ENCODE assay signal across 13 cellular contexts in the genomic region with DNA sequence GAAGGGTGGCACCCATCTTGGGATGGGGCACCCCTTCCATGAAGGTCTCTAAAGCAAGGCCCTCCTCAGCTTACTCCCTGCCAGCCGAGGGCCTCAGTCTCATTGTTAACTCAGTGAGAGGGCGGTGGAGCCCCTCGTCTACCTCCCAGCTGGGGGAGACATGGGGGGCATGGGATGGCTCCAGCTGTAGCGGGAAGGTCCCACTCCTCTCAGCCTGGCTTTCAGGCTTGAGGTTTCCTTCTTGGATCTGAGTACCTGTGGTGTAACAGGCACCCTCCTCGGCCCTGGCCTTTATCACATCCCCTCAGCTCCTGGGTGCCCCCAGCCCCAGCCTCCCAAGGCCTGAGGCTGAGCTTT. TPM values are rescaled to one million over a fixed set of nuclear protein-coding genes. Genes with fewer than 3 reads are reported as not detected.
DNase-seq lines count a peak whose midpoint lies in the region; ATAC-seq, FAIRE-seq and TF ChIP-seq lines count a peak whose summit lies in the region.
"Had no signal": no experiment of that assay in that cellular context is flagged by ENCODE, and none has a peak within 500 bp of the region (broad histone marks: within the 10 kb centered on the region; RNA-seq: fewer than 3 reads in every experiment).

No MANE protein-coding gene starts in this region.

- BruUV-seq in HepG2 (replicated peaks; lab: Mats Ljungman, UMichigan), result no TSS peak

- no peak for TF ChIP-seq POLR2A in HepG2 (IDR thresholded peaks at IDR 0.05; ENCODE audit: insufficient read depth in 1 of 2, low read depth in 2 of 2, low read length in 2 of 2)
- no peak for TF ChIP-seq POLR2A in right lobe of liver (IDR thresholded peaks at IDR 0.05)

- H3K9me3 ChIP-seq in HepG2 (ENCODE audit: low read length) (no peaks in the 10 kb centered on the region), right lobe of liver (no peaks in the 10 kb centered on the region), iPS-20b (ENCODE audit: insufficient read depth, low read depth, low read length) (peaks cover 17% of the 10 kb centered on the region)

- CTCF ChIA-PET in HepG2 (lab: Yijun Ruan, JAX; ENCODE audit: low intra/inter-chr PET ratio, low total read pairs), result no interaction called here
- CTCF ChIA-PET in activated CD4-positive, alpha-beta memory T cell treated with anti-CD3 and anti-CD28 coated beads, Interleukin-2, amount 10 ng/mL, durations not matched to agents 7 days and 5 days (lab: Charles Lee), result no interaction called here

- ATAC-seq in HepG2 (no peak), right lobe of liver (no peak), GM21576 (IDR thresholded peaks at IDR 0.05; ENCODE audit: unreplicated experiment) (no peak)
- ATAC-seq: right cardiac atrium had no signal

- no peaks in the 10 kb centered on the region for H3K9me3 Mint-ChIP-seq in activated CD4-positive, alpha-beta memory T cell treated with anti-CD3 and anti-CD28 coated beads, Interleukin-2, amount 10 ng/mL, durations not matched to agents 7 days and 5 days

- intact Hi-C loops in HepG2 (cut with micrococcal nuclease; ENCODE audit: unreplicated experiment), result no loop called here
- intact Hi-C loops in right lobe of liver (cut with DNase I), result no loop called here

- H3K27me3 ChIP-seq in HepG2 (ENCODE audit: control insufficient read depth in 1 of 2, insufficient read depth in 2 of 2, low read length in 2 of 2) (no peaks in the 10 kb centered on the region; a peak in 1 of 5 replicates), right lobe of liver (no peaks in the 10 kb centered on the region), iPS-20b (ENCODE audit: insufficient read depth, low read length) (peaks cover 1% of the 10 kb centered on the region; the same call in 1 of the 2 replicates)

- peaks cover 54% of the 10 kb centered on the region for H3K4me1 ChIP-seq in HepG2 (ENCODE audit: insufficient read depth, low read length)
- peaks cover 0 to 31% (median 11%) of the 10 kb centered on the region in 4 donors for H3K4me1 ChIP-seq in right lobe of liver
- peaks cover 15% of the 10 kb centered on the region for H3K4me1 ChIP-seq in iPS-20b (ENCODE audit: insufficient read depth, low read length)

- H3K36me3 ChIP-seq in HepG2 (replicated peaks in 1 of 2; ENCODE audit: control insufficient read depth in 1 of 2, insufficient read depth in 2 of 2, low read length in 2 of 2), result peaks cover 5 to 17% of the 10 kb centered on the region in 2 experiments; a peak in 4 of 5 replicates
- peaks cover 0 to 8% (median 3%) of the 10 kb centered on the region in 4 donors for H3K36me3 ChIP-seq in right lobe of liver
- H3K36me3 ChIP-seq in iPS-20b (ENCODE audit: insufficient read depth, low read depth, low read length), result peaks cover 32% of the 10 kb centered on the region

- peak overlapping the region; percentile 99 for H3K4me2 ChIP-seq in HepG2 (ENCODE audit: low read depth, low read length)

- H3K27ac ChIP-seq in HepG2 (ENCODE audit: extremely low read length, insufficient read depth, low read length) (peak overlapping the region; percentile 96), right lobe of liver (no peak overlapping the region), iPS-20b (ENCODE audit: low read length) (peak overlapping the region; percentile 90)

- POLR2A ChIA-PET in HepG2 (lab: Yijun Ruan, JAX), result interaction anchor here (0.7 to 4.3 kb wide), 2 partner anchors 17 to 25 kb away, joined by 4 to 23 read pairs; no protein-coding TSS in a partner anchor
- POLR2A ChIA-PET in activated CD4-positive, alpha-beta memory T cell treated with anti-CD3 and anti-CD28 coated beads, Interleukin-2, amount 10 ng/mL, durations not matched to agents 7 days and 5 days (lab: Charles Lee), result interaction anchor here (1.8 kb wide), 1 partner anchor 17 kb away, joined by 10 read pairs; no protein-coding TSS in a partner anchor

- no peaks in the 10 kb centered on the region for H3K27me3 Mint-ChIP-seq in activated CD4-positive, alpha-beta memory T cell treated with anti-CD3 and anti-CD28 coated beads, Interleukin-2, amount 10 ng/mL, durations not matched to agents 7 days and 5 days

- in situ Hi-C loops in HepG2 (cut with HindIII; ENCODE audit: extremely low pct_ligation_motif_present, low pct_unique_long_range_greater_than_20kb), result no loop called here

- peaks cover 14% of the 10 kb centered on the region; the same call in 1 of the 2 replicates for H4K20me1 ChIP-seq in HepG2 (ENCODE audit: insufficient read depth, low read length)

- H3K9ac ChIP-seq in HepG2 (ENCODE audit: insufficient read depth, low read depth, low read length), result peak overlapping the region; percentile 87
- H3K9ac ChIP-seq in iPS-20b (ENCODE audit: low read depth, low read length), result no peak overlapping the region; the same call in 1 of the 2 replicates

- 60% methylated on average over 2 of the region's 5 CpGs for WGBS in HepG2 (ENCODE audit: low lambda C conversion rate)
- no CpG with 5 or more reads among the region's 5 CpGs for WGBS in right lobe of liver (ENCODE audit: insufficient coverage, low coverage, low lambda C conversion rate, missing lambda C conversion rate)

- no peak for FAIRE-seq in HepG2 (lab: Jason Lieb, UNC)

- DNase-seq in HepG2 (ENCODE audit: low spot score) (no peak), right lobe of liver (no peak), DMS 273 (lab: John Stamatoyannopoulos, UW; ENCODE audit: unreplicated experiment) (no peak), GF-D8 (lab: John Stamatoyannopoulos, UW) (no peak), NCI-H2227 treated with DMSO at 0.1 percent for 48 hours (lab: John Stamatoyannopoulos, UW) (no peak)
- DNase-seq in activated CD4-positive, alpha-beta memory T cell treated with anti-CD3 and anti-CD28 coated beads, Interleukin-2, amount 10 ng/mL, durations not matched to agents 7 days and 5 days, result no peak
- DNase-seq: activated CD4-positive, alpha-beta T cell treated with anti-CD3 and anti-CD28 coated beads for 1 hour; central memory CD4-positive, alpha-beta T cell; HCEC 1CT; NCI-H510A treated with DMSO at 0.1 percent for 48 hours had no signal

- H3K4me3 Mint-ChIP-seq in activated CD4-positive, alpha-beta memory T cell treated with anti-CD3 and anti-CD28 coated beads, Interleukin-2, amount 10 ng/mL, durations not matched to agents 7 days and 5 days, result peak overlapping the region; percentile 95

- H3K79me2 ChIP-seq in HepG2 (ENCODE audit: insufficient read depth, low read length), result peaks cover 16% of the 10 kb centered on the region

- peak overlapping the region; percentile 85 for H3K27ac Mint-ChIP-seq in activated CD4-positive, alpha-beta memory T cell treated with anti-CD3 and anti-CD28 coated beads, Interleukin-2, amount 10 ng/mL, durations not matched to agents 7 days and 5 days

- H2AFZ ChIP-seq in HepG2 (ENCODE audit: low read length), result no peak overlapping the region

- TF ChIP-seq EP300 in HepG2 (IDR thresholded peaks at IDR 0.05; ENCODE audit: low read depth in 2 of 2, low read length in 2 of 2) (no peak), HepG2 (CRISPR knock-in tag; IDR thresholded peaks at IDR 0.05; ENCODE audit: borderline replicate concordance) (no peak)

- no peak for TF ChIP-seq RAD21 in HepG2 (CRISPR knock-in tag; IDR thresholded peaks at IDR 0.05)

- peaks cover 42% of the 10 kb centered on the region for H3K36me3 Mint-ChIP-seq in activated CD4-positive, alpha-beta memory T cell treated with anti-CD3 and anti-CD28 coated beads, Interleukin-2, amount 10 ng/mL, durations not matched to agents 7 days and 5 days (ENCODE audit: low read depth)

- TF ChIP-seq CTCF in HepG2 (CRISPR knock-in tag; IDR thresholded peaks at IDR 0.05) (no peak), right lobe of liver (IDR thresholded peaks at IDR 0.05) (no peak)

- peaks cover 34% of the 10 kb centered on the region for H3K4me1 Mint-ChIP-seq in activated CD4-positive, alpha-beta memory T cell treated with anti-CD3 and anti-CD28 coated beads, Interleukin-2, amount 10 ng/mL, durations not matched to agents 7 days and 5 days

- H3K4me3 ChIP-seq in HepG2 (replicated peaks in 1 of 3; ENCODE audit: insufficient read depth in 1 of 3, low read depth in 2 of 3, low read length in 3 of 3) (peak overlapping the region; percentile 78 to 86 (median 85); a peak in 5 of 6 replicates), right lobe of liver (no peak overlapping the region), iPS-20b (ENCODE audit: low read length) (peak overlapping the region; percentile 92; the same call in 1 of the 2 replicates)

RNA-seq across cellular contexts. Expression of a gene that starts 2.0 kb away (rescaled TPM):
- total RNA-seq in HepG2 (2016; rRNA removed; fragmentation: Illumina TruSeq; extraction: Trizol) (537 and 634 TPM in 2 replicates), right lobe of liver (100 to 1,000 TPM in 5 of 6 experiments, 10 to 100 TPM in 1; 79.4 to 561 (median 307) TPM)
- 570 and 829 TPM in 2 replicates for total RNA-seq in HepG2 (2016; cell fraction: cytosol; rRNA removed; fragmentation: Illumina TruSeq; extraction: Trizol; ENCODE audit: low read depth)
- 593 and 629 TPM in 2 replicates for total RNA-seq in HepG2 (2016; cell fraction: insoluble cytoplasmic fraction; rRNA removed; fragmentation: Illumina TruSeq; extraction: Trizol)
- 414 and 621 TPM in 2 replicates for total RNA-seq in HepG2 (2016; cell fraction: membrane; rRNA removed; fragmentation: Illumina TruSeq; extraction: Trizol)
- total RNA-seq in HepG2 (2016; cell fraction: nucleus; rRNA removed; fragmentation: Illumina TruSeq; extraction: Trizol), result 204 and 221 TPM in 2 replicates
- 675 and 735 TPM in 2 replicates for polyA plus RNA-seq in HepG2 (2011; rRNA removed)
- 339 and 935 TPM in 2 replicates for polyA plus RNA-seq in HepG2 (2011; cell fraction: cytosol; rRNA removed)
- polyA plus RNA-seq in HepG2 (2011; cell fraction: nucleus; rRNA removed), result 393 and 522 TPM in 2 replicates
- polyA plus RNA-seq in HepG2 (2012), result 517 and 606 TPM in 2 replicates
- 534 and 721 TPM in 2 replicates for polyA plus RNA-seq in HepG2 (2016; cell fraction: cytosol; fragmentation: Illumina TruSeq; extraction: Trizol; ENCODE audit: low read depth)
- polyA plus RNA-seq in HepG2 (2016; cell fraction: insoluble cytoplasmic fraction; fragmentation: Illumina TruSeq; extraction: Trizol; ENCODE audit: low read depth), result 399 and 403 TPM in 2 replicates
- polyA plus RNA-seq in HepG2 (2016; cell fraction: membrane; fragmentation: Illumina TruSeq; extraction: Trizol; ENCODE audit: low read depth), result 347 and 448 TPM in 2 replicates
- polyA plus RNA-seq in HepG2 (2016; cell fraction: nucleus; fragmentation: Illumina TruSeq; extraction: Trizol; ENCODE audit: insufficient read depth, low read depth), result 271 and 272 TPM in 2 replicates
- polyA minus RNA-seq in HepG2 (2011; rRNA and poly(A)+ RNA removed; ENCODE audit: low replicate concordance), result 92.9 and 418 TPM in 2 replicates
- polyA minus RNA-seq in HepG2 (2011; cell fraction: cytosol; rRNA and poly(A)+ RNA removed), result 359 and 483 TPM in 2 replicates
- polyA minus RNA-seq in HepG2 (2011; cell fraction: nucleus; rRNA and poly(A)+ RNA removed), result 37.5 and 61.4 TPM in 2 replicates
- total RNA-seq in activated CD4-positive, alpha-beta memory T cell treated with anti-CD3 and anti-CD28 coated beads, Interleukin-2, amount 10 ng/mL, durations not matched to agents 7 days and 5 days, result 100 to 1,000 TPM; 836 to 882 TPM

RNA-seq across cellular contexts. Expression of a gene that starts 38.5 kb away (rescaled TPM):
- 8.9 and 15.2 TPM in 2 replicates for total RNA-seq in HepG2 (2016; rRNA removed; fragmentation: Illumina TruSeq; extraction: Trizol)
- total RNA-seq in HepG2 (2016; cell fraction: cytosol; rRNA removed; fragmentation: Illumina TruSeq; extraction: Trizol; ENCODE audit: low read depth), result 9.3 TPM in 2 replicates
- total RNA-seq in HepG2 (2016; cell fraction: insoluble cytoplasmic fraction; rRNA removed; fragmentation: Illumina TruSeq; extraction: Trizol), result 9.3 and 15.6 TPM in 2 replicates
- 18.3 and 19.5 TPM in 2 replicates for total RNA-seq in HepG2 (2016; cell fraction: membrane; rRNA removed; fragmentation: Illumina TruSeq; extraction: Trizol)
- total RNA-seq in HepG2 (2016; cell fraction: nucleus; rRNA removed; fragmentation: Illumina TruSeq; extraction: Trizol), result 16.4 and 16.6 TPM in 2 replicates
- polyA plus RNA-seq in HepG2 (2011; rRNA removed), result 15.4 and 18.6 TPM in 2 replicates
- polyA plus RNA-seq in HepG2 (2011; cell fraction: cytosol; rRNA removed), result 16.1 and 19.7 TPM in 2 replicates
- 28.4 and 31.3 TPM in 2 replicates for polyA plus RNA-seq in HepG2 (2011; cell fraction: nucleus; rRNA removed)
- polyA plus RNA-seq in HepG2 (2012), result 11.1 and 17.5 TPM in 2 replicates
- 16.2 and 17.4 TPM in 2 replicates for polyA plus RNA-seq in HepG2 (2016; cell fraction: cytosol; fragmentation: Illumina TruSeq; extraction: Trizol; ENCODE audit: low read depth)
- 8.6 and 11.3 TPM in 2 replicates for polyA plus RNA-seq in HepG2 (2016; cell fraction: insoluble cytoplasmic fraction; fragmentation: Illumina TruSeq; extraction: Trizol; ENCODE audit: low read depth)
- 16.1 and 17.7 TPM in 2 replicates for polyA plus RNA-seq in HepG2 (2016; cell fraction: membrane; fragmentation: Illumina TruSeq; extraction: Trizol; ENCODE audit: low read depth)
- polyA plus RNA-seq in HepG2 (2016; cell fraction: nucleus; fragmentation: Illumina TruSeq; extraction: Trizol; ENCODE audit: insufficient read depth, low read depth), result 31.8 and 34.3 TPM in 2 replicates
- polyA minus RNA-seq in HepG2 (2011; rRNA and poly(A)+ RNA removed; ENCODE audit: low replicate concordance), result 11.5 and 32.8 TPM in 2 replicates
- 4.7 and 5.8 TPM in 2 replicates for polyA minus RNA-seq in HepG2 (2011; cell fraction: cytosol; rRNA and poly(A)+ RNA removed)
- polyA minus RNA-seq in HepG2 (2011; cell fraction: nucleus; rRNA and poly(A)+ RNA removed), result 21.2 and 32.8 TPM in 2 replicates
- 1 to 10 TPM; 2.9 to 7.1 (median 5.0) TPM for total RNA-seq in right lobe of liver
- total RNA-seq in activated CD4-positive, alpha-beta memory T cell treated with anti-CD3 and anti-CD28 coated beads, Interleukin-2, amount 10 ng/mL, durations not matched to agents 7 days and 5 days, result 1 to 10 TPM; 6.5 TPM

RNA-seq across cellular contexts. Expression of a gene that starts 57.3 kb away (rescaled TPM):
- total RNA-seq in HepG2 (2016; rRNA removed; fragmentation: Illumina TruSeq; extraction: Trizol) (not detected in 2 replicates), right lobe of liver (1 to 10 TPM; 1.1 to 7.1 (median 4.1) TPM)
- not detected in 2 replicates for total RNA-seq in HepG2 (2016; cell fraction: cytosol; rRNA removed; fragmentation: Illumina TruSeq; extraction: Trizol; ENCODE audit: low read depth)
- total RNA-seq in HepG2 (2016; cell fraction: insoluble cytoplasmic fraction; rRNA removed; fragmentation: Illumina TruSeq; extraction: Trizol), result not detected in 2 replicates
- total RNA-seq in HepG2 (2016; cell fraction: membrane; rRNA removed; fragmentation: Illumina TruSeq; extraction: Trizol), result not detected in 2 replicates
- total RNA-seq in HepG2 (2016; cell fraction: nucleus; rRNA removed; fragmentation: Illumina TruSeq; extraction: Trizol), result not detected in 2 replicates
- polyA plus RNA-seq in HepG2 (2011; rRNA removed), result not detected in 2 replicates
- not detected in 2 replicates for polyA plus RNA-seq in HepG2 (2011; cell fraction: cytosol; rRNA removed)
- not detected in 2 replicates for polyA plus RNA-seq in HepG2 (2011; cell fraction: nucleus; rRNA removed)
- 0.07 TPM in 1 of 2 replicates, not detected in the other for polyA plus RNA-seq in HepG2 (2012)
- not detected in 2 replicates for polyA plus RNA-seq in HepG2 (2016; cell fraction: cytosol; fragmentation: Illumina TruSeq; extraction: Trizol; ENCODE audit: low read depth)
- not detected in 2 replicates for polyA plus RNA-seq in HepG2 (2016; cell fraction: insoluble cytoplasmic fraction; fragmentation: Illumina TruSeq; extraction: Trizol; ENCODE audit: low read depth)
- polyA plus RNA-seq in HepG2 (2016; cell fraction: membrane; fragmentation: Illumina TruSeq; extraction: Trizol; ENCODE audit: low read depth), result not detected in 2 replicates
- not detected in 2 replicates for polyA plus RNA-seq in HepG2 (2016; cell fraction: nucleus; fragmentation: Illumina TruSeq; extraction: Trizol; ENCODE audit: insufficient read depth, low read depth)
- 1.4 TPM in 1 of 2 replicates, not detected in the other for polyA minus RNA-seq in HepG2 (2011; rRNA and poly(A)+ RNA removed; ENCODE audit: low replicate concordance)
- not detected in 2 replicates for polyA minus RNA-seq in HepG2 (2011; cell fraction: cytosol; rRNA and poly(A)+ RNA removed)
- polyA minus RNA-seq in HepG2 (2011; cell fraction: nucleus; rRNA and poly(A)+ RNA removed), result not detected in 2 replicates
- total RNA-seq in activated CD4-positive, alpha-beta memory T cell treated with anti-CD3 and anti-CD28 coated beads, Interleukin-2, amount 10 ng/mL, durations not matched to agents 7 days and 5 days, result 1 to 10 TPM; 7.8 to 8.3 TPM

Comparison
In these comparisons a context has a peak if more than half of its experiments do, and no peak if none do; other contexts are left out.
1. H3K27ac ChIP-seq: peak in HepG2 (single experiment) and iPS-20b (single experiment); none in right lobe of liver (0 of 3).
2. H3K4me3 ChIP-seq: peak in HepG2 (3 of 3) and iPS-20b (single experiment); none in right lobe of liver (0 of 3).